2 cellular contexts compared by ENCODE assay signal in genomic region chr4:149896428-149896827, GRCh38.
TF ChIP-seq lines count a peak whose summit lies in the region.

No MANE protein-coding gene starts in this region.

TF ChIP-seq in IMR-90, 13 proteins besides CTCF, POLR2A, EP300 and RAD21:
- peak; percentile 82 for TF ChIP-seq SMC3 (IDR thresholded peaks at IDR 0.05; ENCODE audit: low read depth, low read length)
- TF ChIP-seq MXI1 (IDR thresholded peaks at IDR 0.05; ENCODE audit: borderline replicate concordance, low read depth, low read length) = no peak
- no peak for TF ChIP-seq USF2 (IDR thresholded peaks at IDR 0.05; ENCODE audit: low read depth, low read length)
TF ChIP-seq in IMR-90: peak in this region for 1.

TF ChIP-seq in GM12878, 131 proteins besides CTCF, POLR2A, EP300 and RAD21:
- TF ChIP-seq ZBED1 (IDR thresholded peaks at IDR 0.05; ENCODE audit: borderline replicate concordance) (no peak), ZNF687 (IDR thresholded peaks at IDR 0.05) (no peak), CREM (IDR thresholded peaks at IDR 0.05; ENCODE audit: low read depth) (no peak), SREBF1 (IDR thresholded peaks at IDR 0.05; ENCODE audit: low read length) (no peak), EED (IDR thresholded peaks at IDR 0.05; ENCODE audit: low read depth) (no peak), SMAD1 (IDR thresholded peaks at IDR 0.05; ENCODE audit: low read depth, partially characterized antibody) (no peak), WRNIP1 (IDR thresholded peaks at IDR 0.05; ENCODE audit: borderline replicate concordance, low read depth, low read length) (no peak), NBN (IDR thresholded peaks at IDR 0.05) (no peak), PBX3 (IDR thresholded peaks at IDR 0.05; ENCODE audit: insufficient replicate concordance, low read depth, low read length) (no peak), USF1 (IDR thresholded peaks at IDR 0.05; ENCODE audit: borderline replicate concordance, extremely low read length, insufficient read depth, low read depth, low read length) (no peak), EZH2 (IDR thresholded peaks at IDR 0.05; ENCODE audit: borderline replicate concordance, control insufficient read depth, low read depth, low read length) (no peak), GABPA (IDR thresholded peaks at IDR 0.05; ENCODE audit: low read depth) (no peak), REST (IDR thresholded peaks at IDR 0.05; ENCODE audit: low read depth, low read length) (no peak), BHLHE40 (IDR thresholded peaks at IDR 0.05; ENCODE audit: borderline replicate concordance in 1 of 2, low read depth in 2 of 2, low read length in 1 of 2) (no peak), NFYA (IDR thresholded peaks at IDR 0.05; ENCODE audit: borderline replicate concordance, low read depth, low read length) (no peak), CEBPB (IDR thresholded peaks at IDR 0.05; ENCODE audit: borderline replicate concordance in 1 of 2, low read depth in 2 of 2, low read length in 2 of 2) (no peak), SKIL (IDR thresholded peaks at IDR 0.05; ENCODE audit: low read depth, poor library complexity, severe bottlenecking) (no peak), HDGF (IDR thresholded peaks at IDR 0.05) (no peak), IKZF2 (IDR thresholded peaks at IDR 0.05) (no peak)
- TF ChIP-seq, protein P1, sequence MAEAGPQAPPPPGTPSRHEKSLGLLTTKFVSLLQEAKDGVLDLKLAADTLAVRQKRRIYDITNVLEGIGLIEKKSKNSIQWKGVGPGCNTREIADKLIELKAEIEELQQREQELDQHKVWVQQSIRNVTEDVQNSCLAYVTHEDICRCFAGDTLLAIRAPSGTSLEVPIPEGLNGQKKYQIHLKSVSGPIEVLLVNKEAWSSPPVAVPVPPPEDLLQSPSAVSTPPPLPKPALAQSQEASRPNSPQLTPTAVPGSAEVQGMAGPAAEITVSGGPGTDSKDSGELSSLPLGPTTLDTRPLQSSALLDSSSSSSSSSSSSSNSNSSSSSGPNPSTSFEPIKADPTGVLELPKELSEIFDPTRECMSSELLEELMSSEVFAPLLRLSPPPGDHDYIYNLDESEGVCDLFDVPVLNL (IDR thresholded peaks at IDR 0.05; ENCODE audit: low read depth, low read length) = no peak
